In the genomic region with DNA sequence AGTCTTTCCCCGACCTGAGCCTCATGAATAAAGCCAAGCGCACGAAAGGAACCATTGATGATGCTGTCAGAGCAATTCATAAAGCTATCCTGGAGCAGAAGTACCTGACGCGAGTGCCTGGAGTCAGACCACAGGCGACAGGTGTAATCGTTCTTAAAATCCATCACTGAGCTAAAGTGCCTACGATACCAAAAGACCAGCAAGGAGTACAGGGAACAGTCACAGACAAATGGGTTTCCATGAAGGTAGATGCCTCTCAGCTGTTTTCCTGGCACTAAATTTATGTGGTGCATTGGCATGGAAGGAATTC, we compare ENCODE assay signal across 10 cellular contexts. TPM values are rescaled to one million over a fixed set of nuclear protein-coding genes. Genes with fewer than 3 reads are reported as not detected.
DNase-seq lines count a peak whose midpoint lies in the region; ATAC-seq and TF ChIP-seq lines count a peak whose summit lies in the region.
"Had no signal": no experiment of that assay in that cellular context is flagged by ENCODE, and none has a peak within 500 bp of the region (broad histone marks: within the 10 kb centered on the region; RNA-seq: fewer than 3 reads in every experiment).

No MANE protein-coding gene starts in this region.

- no peaks in the 10 kb centered on the region for H3K9me3 ChIP-seq in AG04450 (ENCODE audit: control insufficient read depth, insufficient read depth, low read length)
- no peaks in the 10 kb centered on the region for H3K9me3 ChIP-seq in HUES64 (ENCODE audit: insufficient read depth, low read depth, low read length)
- no peaks in the 10 kb centered on the region for H3K9me3 ChIP-seq in mammary epithelial cell (replicated peaks; ENCODE audit: insufficient read depth, low read length)

- BruUV-seq in mammary epithelial cell (replicated peaks; lab: Mats Ljungman, UMichigan): no TSS peak

- CTCF ChIA-PET in AG04450 (lab: Charles Lee): interaction anchor here (0.6 to 2.2 kb wide), 4 partner anchors 46 to 609 kb away, joined by 3 to 21 read pairs (median 4); no protein-coding TSS in a partner anchor
- CTCF ChIA-PET in mammary epithelial cell (lab: Charles Lee; ENCODE audit: low non-redundant PET): interaction anchor here (0.6 kb wide), 1 partner anchor 319 kb away, joined by 3 read pairs; no protein-coding TSS in a partner anchor

- no peaks in the 10 kb centered on the region for H3K36me3 Mint-ChIP-seq in natural killer cell treated with Interleukin-12 subunit alpha and Interleukin-12 subunit beta and Interleukin-15 and Interleukin-18, amount 100 ng/mL, for 72 hours

- H3K4me1 ChIP-seq in HUES64 (ENCODE audit: insufficient read depth, low read length): peaks cover 33% of the 10 kb centered on the region
- H3K4me1 ChIP-seq in mammary epithelial cell (ENCODE audit: insufficient read depth, low read length): peaks cover 31% of the 10 kb centered on the region

- no peak for DNase-seq in AG04450 (ENCODE audit: low read depth, low spot score)
- no peak for DNase-seq in mammary epithelial cell
- DNase-seq in natural killer cell treated with Interleukin-12 subunit alpha and Interleukin-12 subunit beta and Interleukin-15 and Interleukin-18, amount 100 ng/mL, for 72 hours (ENCODE audit: low spot score): no peak
- DNase-seq in activated CD4-positive, CD25-positive, alpha-beta regulatory T cell treated with anti-CD3 and anti-CD28 coated beads, Interleukin-2, amount 50 U/mL, for 72 hours: no peak
- no peak for DNase-seq in C1 segment of cervical spinal cord (lab: John Stamatoyannopoulos, UW)
- DNase-seq in GDM1 (lab: John Stamatoyannopoulos, UW): no peak

- ATAC-seq in natural killer cell treated with Interleukin-12 subunit alpha and Interleukin-12 subunit beta and Interleukin-15 and Interleukin-18, amount 100 ng/mL, for 72 hours: no peak
- no peak for ATAC-seq in HG02970 (IDR thresholded peaks at IDR 0.05; ENCODE audit: low FRiP score, unreplicated experiment)

- 92% methylated on average over 8 of the region's 8 CpGs for WGBS in HUES64
- WGBS in mammary epithelial cell (ENCODE audit: low coverage, missing lambda C conversion rate): 0% methylated on average over 8 of the region's 8 CpGs

- H3K36me3 ChIP-seq in HUES64 (ENCODE audit: insufficient read depth, low read length): peaks cover 5% of the 10 kb centered on the region; the same call in 1 of the 2 replicates
- peaks cover 7% of the 10 kb centered on the region for H3K36me3 ChIP-seq in mammary epithelial cell (ENCODE audit: insufficient read depth, low read length)

- dilution Hi-C loops in mammary epithelial cell (cut with HindIII; ENCODE audit: low sequenced_read_pairs): no loop called here

- in situ Hi-C loops in mammary epithelial cell (cut with MboI; ENCODE audit: low sequenced_read_pairs in 2 of 2): loop anchor here (5.0 to 25.0 kb wide), 5 partner anchors 46 to 319 kb away; no protein-coding TSS in a partner anchor

- H4K20me1 ChIP-seq in mammary epithelial cell (ENCODE audit: insufficient read depth, low read length): no peaks in the 10 kb centered on the region

- H3K27me3 Mint-ChIP-seq in natural killer cell treated with Interleukin-12 subunit alpha and Interleukin-12 subunit beta and Interleukin-15 and Interleukin-18, amount 100 ng/mL, for 72 hours: no peaks in the 10 kb centered on the region

- POLR2A ChIA-PET in AG04450 (lab: Yijun Ruan, JAX): no interaction called here

- intact Hi-C loops in mammary epithelial cell (cut with micrococcal nuclease): no loop called here

- no peak overlapping the region for H3K9ac ChIP-seq in HUES64 (ENCODE audit: low read depth, low read length)
- H3K9ac ChIP-seq in mammary epithelial cell (ENCODE audit: insufficient read depth, low read length): peak overlapping the region; percentile 92

- H3K9me3 Mint-ChIP-seq in natural killer cell treated with Interleukin-12 subunit alpha and Interleukin-12 subunit beta and Interleukin-15 and Interleukin-18, amount 100 ng/mL, for 72 hours: no peaks in the 10 kb centered on the region
- H3K9me3 Mint-ChIP-seq: dendritic cell treated with granulocyte-macrophage colony-stimulating factor and Interleukin-4, amounts not matched to agents 40 ng/mL and 50 ng/mL, for 4 days had no signal

- peak overlapping the region; percentile 96 for H3K4me2 ChIP-seq in mammary epithelial cell (ENCODE audit: insufficient read depth, low read depth, low read length)

- H3K4me3 Mint-ChIP-seq in natural killer cell treated with Interleukin-12 subunit alpha and Interleukin-12 subunit beta and Interleukin-15 and Interleukin-18, amount 100 ng/mL, for 72 hours: peak overlapping the region; percentile 99
- H3K4me3 Mint-ChIP-seq: dendritic cell treated with granulocyte-macrophage colony-stimulating factor and Interleukin-4, amounts not matched to agents 40 ng/mL and 50 ng/mL, for 4 days had no signal

- H3K27ac Mint-ChIP-seq in natural killer cell treated with Interleukin-12 subunit alpha and Interleukin-12 subunit beta and Interleukin-15 and Interleukin-18, amount 100 ng/mL, for 72 hours: no peak overlapping the region
- H3K27ac Mint-ChIP-seq: dendritic cell treated with granulocyte-macrophage colony-stimulating factor and Interleukin-4, amounts not matched to agents 40 ng/mL and 50 ng/mL, for 4 days had no signal

- H3K4me3 ChIP-seq in AG04450 (ENCODE audit: low read depth, low read length) (peak overlapping the region; percentile 80), HUES64 (ENCODE audit: low read length) (peak overlapping the region; percentile 64; the same call in 1 of the 2 replicates), mammary epithelial cell (replicated peaks in 1 of 3; ENCODE audit: insufficient read depth in 1 of 3, low read depth in 2 of 3, low read length in 3 of 3) (peak overlapping the region; percentile 70 to 85 (median 78))

- H3K27me3 ChIP-seq in AG04450 (ENCODE audit: control insufficient read depth, insufficient read depth, low read length) (no peaks in the 10 kb centered on the region), HUES64 (ENCODE audit: insufficient read depth, low read length) (peaks cover 31% of the 10 kb centered on the region), mammary epithelial cell (ENCODE audit: insufficient read depth, low read length) (no peaks in the 10 kb centered on the region)

- H3K79me2 ChIP-seq in mammary epithelial cell (ENCODE audit: insufficient read depth, low read length): peaks cover 63% of the 10 kb centered on the region

- peaks cover 32 to 43% of the 10 kb centered on the region in 2 donors for H3K4me1 Mint-ChIP-seq in natural killer cell treated with Interleukin-12 subunit alpha and Interleukin-12 subunit beta and Interleukin-15 and Interleukin-18, amount 100 ng/mL, for 72 hours (ENCODE audit: low read depth in 2 of 2)

- H3K27ac ChIP-seq in AG04450 (ENCODE audit: low read depth, low read length) (no peak overlapping the region), HUES64 (ENCODE audit: low read depth, low read length) (no peak overlapping the region), mammary epithelial cell (ENCODE audit: insufficient read depth, low read depth, low read length) (peak overlapping the region; percentile 94)

- no peak overlapping the region for H2AFZ ChIP-seq in mammary epithelial cell (ENCODE audit: low read depth, low read length)

- TF ChIP-seq CTCF in AG04450 (IDR thresholded peaks at IDR 0.05; ENCODE audit: low read depth, low read length): no peak
- TF ChIP-seq CTCF in mammary epithelial cell (conservative IDR thresholded peaks at IDR 0.05 in 1 of 2, IDR thresholded peaks at IDR 0.05 in 1 of 2; ENCODE audit: extremely low read depth in 1 of 2, insufficient read depth in 1 of 2, low read depth in 1 of 2, low read length in 2 of 2): no peak

RNA-seq across cellular contexts. Expression of gene PCED1B, which starts 1.4 kb away (rescaled TPM):
- polyA plus RNA-seq in AG04450 (2011; rRNA removed) (0.88 and 1.1 TPM in 2 replicates), mammary epithelial cell (3.3 TPM)
- 0.92 and 1.8 TPM in 2 replicates for polyA minus RNA-seq in AG04450 (2011; rRNA and poly(A)+ RNA removed)
- polyA plus RNA-seq in HUES64 (2013, experiment 1 of 2): 7.5 TPM
- 7.9 TPM for polyA plus RNA-seq in HUES64 (2013, experiment 2 of 2)
- total RNA-seq in mammary epithelial cell: 10 to 100 TPM in 1 of 2 donors, 1 to 10 TPM in 1; 2.3 to 10.3 TPM
- polyA minus RNA-seq in mammary epithelial cell: 0.67 TPM
- 10 to 100 TPM; 39.5 to 41.2 TPM for total RNA-seq in natural killer cell treated with Interleukin-12 subunit alpha and Interleukin-12 subunit beta and Interleukin-15 and Interleukin-18, amount 100 ng/mL, for 72 hours

RNA-seq across cellular contexts. Expression of gene AMIGO2, which starts 1.7 kb away (rescaled TPM):
- 15.5 and 18.7 TPM in 2 replicates for polyA plus RNA-seq in AG04450 (2011; rRNA removed)
- polyA minus RNA-seq in AG04450 (2011; rRNA and poly(A)+ RNA removed): 8.4 and 10.0 TPM in 2 replicates
- 9.4 TPM for polyA plus RNA-seq in HUES64 (2013, experiment 1 of 2)
- 11.3 TPM for polyA plus RNA-seq in HUES64 (2013, experiment 2 of 2)
- 100 to 1,000 TPM in 1 of 2 donors, 10 to 100 TPM in 1; 96.1 to 241 TPM for total RNA-seq in mammary epithelial cell
- polyA plus RNA-seq in mammary epithelial cell: 48.8 TPM
- 39.9 TPM for polyA minus RNA-seq in mammary epithelial cell
- 1 to 10 TPM; 5.0 to 5.6 TPM for total RNA-seq in natural killer cell treated with Interleukin-12 subunit alpha and Interleukin-12 subunit beta and Interleukin-15 and Interleukin-18, amount 100 ng/mL, for 72 hours
- total RNA-seq: OCI-LY7 had no signal

Comparison
In these comparisons a context has a peak if more than half of its experiments do, and no peak if none do; other contexts are left out.
1. RNA of gene AMIGO2, which starts 1.7 kb away (total RNA-seq): 96.1 to 241 TPM in mammary epithelial cell; 5.0 to 5.6 TPM in natural killer cell treated with Interleukin-12 subunit alpha and Interleukin-12 subunit beta and Interleukin-15 and Interleukin-18, amount 100 ng/mL, for 72 hours; every median in the first group is over 10 times any median in the second.
2. Peak in every context shown above with its lines, with median percentiles within 50 percentile points of each other: H3K4me3 ChIP-seq.